Comparison of ENCODE assay signal across 16 cellular contexts in genomic region chr14:95190346-95190840, GRCh38.
"Had no signal": no experiment of that assay in that cellular context is flagged by ENCODE, and none has a peak within 500 bp of the region (broad histone marks: within the 10 kb centered on the region; RNA-seq: fewer than 3 reads in every experiment).

No MANE protein-coding gene starts in this region.

- H3K27ac ChIP-seq: brain microvascular endothelial cell, skin epidermis, tibial artery, uterus had no signal

- H3K9me3 ChIP-seq: tibial artery, uterus had no signal

- H3K36me3 ChIP-seq: brain microvascular endothelial cell, uterus had no signal

- ATAC-seq: activated CD8-positive, alpha-beta T cell treated with anti-CD3 and anti-CD28 coated beads for 36 hours; activated T-cell treated with anti-CD3 and anti-CD28 coated beads, Interleukin-2, amount 50 U/mL, for 4 hours; left lobe of liver; SK-N-SH treated with all-trans-retinoic acid at 6 μM for 48 hours; stimulated activated naive B cell treated with anti-CD40 and anti-IgM and Interleukin-4, amounts not matched to agents 10 μg/mL and 1 μg/mL and 100 μg/mL, for 72 hours had no signal

- H3K4me3 ChIP-seq: skin epidermis, tibial artery, uterus had no signal

- H3K27me3 ChIP-seq: brain microvascular endothelial cell, tibial artery, uterus had no signal

- H3K4me1 ChIP-seq: uterus had no signal

- DNase-seq: activated CD4-positive, alpha-beta T cell treated with anti-CD3 and anti-CD28 coated beads for 48 hours; activated CD8-positive, alpha-beta T cell treated with anti-CD3 and anti-CD28 coated beads for 36 hours; activated effector memory CD4-positive, alpha-beta T cell treated with Interleukin-2 at 50 U/mL for 16 hours; activated naive CD4-positive, alpha-beta T cell treated with anti-CD3 and anti-CD28 coated beads, Interleukin-2, amount 50 U/mL, for 16 hours; activated T-cell treated with anti-CD3 and anti-CD28 coated beads, Interleukin-2, amount 50 U/mL, for 4 hours; brain microvascular endothelial cell; endodermal cell; islet precursor cell; stimulated activated CD4-positive, alpha-beta T cell treated with anti-CD3 and anti-CD28 coated beads, Interleukin-15, amount 100 ng/mL, for 24 hours; stimulated activated CD4-positive, alpha-beta T cell treated with anti-CD3 and anti-CD28 coated beads, Interleukin-4, amount 100 ng/mL, for 1 hour; stimulated activated naive B cell treated with anti-CD40 and anti-IgM and Interleukin-4, amounts not matched to agents 10 μg/mL and 1 μg/mL and 100 μg/mL, for 72 hours; tibial artery; uterus had no signal
